In the genomic region with DNA sequence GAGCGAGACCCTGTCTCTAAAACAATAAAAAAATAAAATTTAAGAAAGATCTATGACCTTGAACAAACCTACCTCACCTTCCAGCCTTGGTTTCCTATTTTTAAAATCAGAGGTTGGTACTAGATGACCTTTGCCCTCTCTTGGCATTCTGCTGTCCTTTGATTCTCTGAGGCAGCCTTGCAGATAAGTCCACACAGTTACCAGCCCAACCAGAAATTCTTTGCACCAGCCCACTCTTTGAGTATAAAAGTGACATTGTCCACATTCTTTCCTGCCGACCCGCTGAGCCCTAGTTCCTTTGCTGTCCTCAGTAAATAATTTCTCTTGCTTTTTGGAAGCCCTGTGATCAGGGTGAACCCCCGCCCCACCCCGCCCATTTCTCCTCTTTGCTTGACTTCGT, we compare ENCODE assay signal across 27 cellular contexts.
"Had no signal": no experiment of that assay in that cellular context is flagged by ENCODE, and none has a peak within 500 bp of the region (broad histone marks: within the 10 kb centered on the region; RNA-seq: fewer than 3 reads in every experiment).

No MANE protein-coding gene starts in this region.

- H3K4me1 ChIP-seq: esophagus squamous epithelium, heart right ventricle, psoas muscle, testis, tibial artery had no signal

- DNase-seq: cortex of kidney; effector memory CD8-positive, alpha-beta T cell; erythroblast; esophagus squamous epithelium; foreskin melanocyte; glutamatergic neuron; heart right ventricle; hippocampal formation; mucosa of descending colon; naive B cell; nucleus accumbens; ovary; psoas muscle; right cardiac atrium; sigmoid colon; stimulated activated CD4-positive, alpha-beta T cell treated with anti-CD3 and anti-CD28 coated beads, Interleukin-2, amount 100 ng/mL, for 24 hours; stimulated activated CD4-positive, alpha-beta T cell treated with anti-CD3 and anti-CD28 coated beads, Interleukin-4, amount 100 ng/mL, for 24 hours; stimulated activated naive CD4-positive, alpha-beta T cell treated with Interleukin-2 at 50 U/mL for 16 hours; substantia nigra; testis; tibial artery had no signal

- FAIRE-seq: endometrium, keratinocyte, urothelium cell line had no signal

- H3K4me3 ChIP-seq: esophagus squamous epithelium, heart right ventricle, lung, mucosa of descending colon, ovary, psoas muscle, sigmoid colon, testis, tibial artery had no signal

- H3K9me3 ChIP-seq: esophagus squamous epithelium, heart right ventricle, mucosa of descending colon, ovary, psoas muscle, sigmoid colon, testis, tibial artery had no signal

- H3K27ac ChIP-seq: esophagus squamous epithelium, heart right ventricle, ovary, psoas muscle, sigmoid colon, testis, tibial artery had no signal

- ATAC-seq: effector memory CD8-positive, alpha-beta T cell; heart right ventricle; mucosa of descending colon; natural killer cell treated with Interleukin-12 subunit alpha and Interleukin-12 subunit beta and Interleukin-15 and Interleukin-18, amount 100 ng/mL, for 72 hours; psoas muscle; right cardiac atrium; stimulated activated effector memory CD8-positive, alpha-beta T cell treated with anti-CD3 and anti-CD28 coated beads, Interleukin-12 subunit alpha, Interleukin-12 subunit beta, amount 100 ng/mL, for 72 hours had no signal

- H3K36me3 ChIP-seq: esophagus squamous epithelium, heart right ventricle, ovary, sigmoid colon, tibial artery had no signal

- H3K27me3 ChIP-seq: ovary, testis had no signal
